In the genomic region with DNA sequence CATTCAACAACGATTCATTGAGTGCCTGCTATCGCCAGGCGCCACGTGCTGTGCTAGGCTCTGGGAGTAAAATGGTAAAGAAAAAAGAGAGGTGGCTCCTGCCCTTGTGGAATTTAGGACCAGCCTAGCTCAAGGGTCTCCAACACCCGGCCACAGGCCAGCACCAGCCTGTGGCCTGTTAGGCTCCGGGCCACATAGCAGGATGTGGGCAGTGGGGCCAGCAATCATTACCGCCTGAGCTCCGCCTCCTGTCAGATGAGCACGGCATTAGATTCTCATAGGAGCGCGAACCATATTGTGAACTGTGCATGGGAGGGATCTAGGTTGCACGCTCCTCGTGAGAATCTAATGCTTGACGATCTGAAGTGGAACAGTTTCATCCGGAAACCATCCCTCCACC, we compare ENCODE assay signal across 13 cellular contexts. TPM values are rescaled to one million over a fixed set of nuclear protein-coding genes. Genes with fewer than 3 reads are reported as not detected.
DNase-seq lines count a peak whose midpoint lies in the region; ATAC-seq, FAIRE-seq and TF ChIP-seq lines count a peak whose summit lies in the region.
"Had no signal": no experiment of that assay in that cellular context is flagged by ENCODE, and none has a peak within 500 bp of the region (broad histone marks: within the 10 kb centered on the region; RNA-seq: fewer than 3 reads in every experiment).

No MANE protein-coding gene starts in this region.

- DNase-seq in CMK (ENCODE audit: low read depth): peak; percentile 65
- DNase-seq in GM12878 (ENCODE audit: low read depth, low spot score): no peak
- DNase-seq in RCC 7860 (ENCODE audit: low spot score): no peak
- DNase-seq: activated gamma-delta T cell, DND-41, occipital lobe, RPMI8226 had no signal

- in situ Hi-C loops in GM12878 (cut with MboI): no loop called here

- intact Hi-C loops in GM12878 (cut with micrococcal nuclease; ENCODE audit: unreplicated experiment): loop anchor here (10.0 kb wide), 1 partner anchor 168 kb away; the partner anchor contains the start of genes FAM221B and TMEM8B

- POLR2A ChIA-PET in GM12878 (lab: Charles Lee): interaction anchor here (1.5 to 10.9 kb wide), 6 partner anchors 8 to 73 kb away, joined by 5 to 163 read pairs (median 18); partner anchors contain the start of genes ARHGEF39, CD72, CREB3 and SIT1

- TF ChIP-seq RAD21 in GM12878 (IDR thresholded peaks at IDR 0.05; ENCODE audit: insufficient read depth, low read depth, low read length): no peak
- no peak for TF ChIP-seq RAD21 in neural cell (conservative IDR thresholded peaks at IDR 0.05)

- no peak overlapping the region for H3K4me3 ChIP-seq in BLaER1 treated with 17β-estradiol and CSF1 and Interleukin-3, amounts not matched to agents 10 nM and 100 nM
- H3K4me3 ChIP-seq in GM12878: no peak overlapping the region
- H3K4me3 ChIP-seq in neural cell (ENCODE audit: low read length): peak overlapping the region; percentile 80

- 76% methylated on average over 15 of the region's 15 CpGs for WGBS in GM12878 (ENCODE audit: insufficient coverage, insufficient replicate concordance, low lambda C conversion rate, missing lambda C conversion rate)

- TF ChIP-seq EP300 in GM12878 (IDR thresholded peaks at IDR 0.05; ENCODE audit: borderline replicate concordance in 1 of 2, control insufficient read depth in 1 of 2, low read depth in 2 of 2, low read length in 2 of 2) (no peak), neural cell (conservative IDR thresholded peaks at IDR 0.05; ENCODE audit: poor library complexity, severe bottlenecking) (no peak)

- ATAC-seq in GM12878: no peak
- ATAC-seq in GM21367 (IDR thresholded peaks at IDR 0.05; ENCODE audit: unreplicated experiment): no peak
- no peak for ATAC-seq in HG03457 (IDR thresholded peaks at IDR 0.05; ENCODE audit: unreplicated experiment)
- ATAC-seq in GM19455 (IDR thresholded peaks at IDR 0.05; ENCODE audit: unreplicated experiment): no peak

- peaks cover 6 to 14% (median 12%) of the 10 kb centered on the region in 11 experiments; a peak in 16 of 22 replicates for H3K36me3 ChIP-seq in BLaER1 treated with 17β-estradiol and CSF1 and Interleukin-3, amounts not matched to agents 10 nM and 100 nM
- H3K36me3 ChIP-seq in GM12878 (ENCODE audit: control insufficient read depth in 2 of 2, insufficient read depth in 2 of 2, low read length in 1 of 2): peaks cover 3 to 6% of the 10 kb centered on the region in 2 experiments; a peak in 2 of 4 replicates
- H3K36me3 ChIP-seq in neural cell (ENCODE audit: insufficient read depth, low read length): peaks cover 8% of the 10 kb centered on the region

- no peak overlapping the region for H3K9ac ChIP-seq in BLaER1 treated with 17β-estradiol and CSF1 and Interleukin-3, amounts not matched to agents 10 nM and 100 nM
- no peak overlapping the region for H3K9ac ChIP-seq in GM12878 (ENCODE audit: control insufficient read depth, insufficient read depth, low read length)
- H3K9ac ChIP-seq in neural cell (ENCODE audit: low read length): peak overlapping the region; percentile 97

- TF ChIP-seq POLR2A in GM12878 (IDR thresholded peaks at IDR 0.05; ENCODE audit: low read depth, low read length): no peak

- SMC1A ChIA-PET in GM12878 (lab: Charles Lee; ENCODE audit: uncharacterized antibody, unreplicated experiment): interaction anchor here (6.7 to 12.5 kb wide), 2 partner anchors 9 to 73 kb away, joined by 114 to 145 read pairs; partner anchors contain the start of genes CREB3, SIT1 and TLN1

- no peak overlapping the region for H2AFZ ChIP-seq in GM12878 (ENCODE audit: control insufficient read depth, low read depth, low read length)
- H2AFZ ChIP-seq in neural cell (ENCODE audit: low read depth, low read length): no peak overlapping the region

- no peaks in the 10 kb centered on the region for H3K9me3 ChIP-seq in BLaER1 treated with 17β-estradiol and CSF1 and Interleukin-3, amounts not matched to agents 10 nM and 100 nM (replicated peaks in 1 of 11)
- no peaks in the 10 kb centered on the region for H3K9me3 ChIP-seq in GM12878 (replicated peaks; ENCODE audit: control insufficient read depth, insufficient read depth, low read length)
- H3K9me3 ChIP-seq in neural cell (ENCODE audit: low read length): no peaks in the 10 kb centered on the region

- RAD21 ChIA-PET in GM12878 (lab: Charles Lee; ENCODE audit: unreplicated experiment): interaction anchor here (1.1 to 4.3 kb wide), 6 partner anchors 8 to 92 kb away, joined by 3 to 60 read pairs (median 6); partner anchors contain the start of genes GBA2, RGP1, TESK1 and TLN1

- peak overlapping the region; percentile 26 to 98 (median 92); a peak in 13 of 22 replicates for H3K4me2 ChIP-seq in BLaER1 treated with 17β-estradiol and CSF1 and Interleukin-3, amounts not matched to agents 10 nM and 100 nM
- H3K4me2 ChIP-seq in GM12878 (ENCODE audit: control insufficient read depth, insufficient read depth) (no peak overlapping the region), neural cell (ENCODE audit: low read length) (no peak overlapping the region)

- TF ChIP-seq CTCF in GM12878 (IDR thresholded peaks at IDR 0.05 in 2 of 3, conservative IDR thresholded peaks at IDR 0.05 in 1 of 3; ENCODE audit: control insufficient read depth in 2 of 3, extremely low read depth in 1 of 3, insufficient read depth in 1 of 3, low read depth in 3 of 3, low read length in 3 of 3) (no peak), neural cell (IDR thresholded peaks at IDR 0.05; ENCODE audit: poor library complexity, severe bottlenecking) (no peak)

- CTCF ChIA-PET in GM12878 (lab: Yijun Ruan, JAX): interaction anchor here (0.6 to 13.5 kb wide), 10 partner anchors 9 to 123 kb away, joined by 3 to 227 read pairs (median 10); partner anchors contain the start of genes ARHGEF39, CREB3, TESK1 and TLN1

- H3F3A ChIP-seq in neural cell (ENCODE audit: insufficient read depth, low read length, poor library complexity, severe bottlenecking): no peaks in the 10 kb centered on the region

- no peaks in the 10 kb centered on the region for H3K27me3 ChIP-seq in BLaER1 treated with 17β-estradiol and CSF1 and Interleukin-3, amounts not matched to agents 10 nM and 100 nM
- H3K27me3 ChIP-seq in GM12878 (replicated peaks in 1 of 2; ENCODE audit: control insufficient read depth in 2 of 2, insufficient read depth in 2 of 2, low read length in 1 of 2): no peaks in the 10 kb centered on the region
- no peaks in the 10 kb centered on the region for H3K27me3 ChIP-seq in neural cell (ENCODE audit: insufficient read depth, low read depth, low read length)

- peaks cover 0 to 8% (median 0%) of the 10 kb centered on the region in 11 experiments; a peak in 2 of 22 replicates for H4K20me1 ChIP-seq in BLaER1 treated with 17β-estradiol and CSF1 and Interleukin-3, amounts not matched to agents 10 nM and 100 nM
- H4K20me1 ChIP-seq in GM12878 (ENCODE audit: control insufficient read depth, insufficient read depth) (no peaks in the 10 kb centered on the region), neural cell (ENCODE audit: insufficient read depth) (no peaks in the 10 kb centered on the region)

- H3K79me2 ChIP-seq in GM12878 (ENCODE audit: control insufficient read depth, insufficient read depth, low read length) (peaks cover 21% of the 10 kb centered on the region), neural cell (replicated peaks; ENCODE audit: insufficient read depth, low read length) (peaks cover 6% of the 10 kb centered on the region)

- FAIRE-seq in GM12878 (lab: Jason Lieb, UNC) (no peak), RCC 7860 (lab: Jason Lieb, UNC) (no peak)
- FAIRE-seq: colon had no signal

- no peaks in the 10 kb centered on the region for H3K9me2 ChIP-seq in neural cell (ENCODE audit: insufficient read depth, low read length)

- H3K4me1 ChIP-seq in BLaER1 treated with 17β-estradiol and CSF1 and Interleukin-3, amounts not matched to agents 10 nM and 100 nM: peaks cover 54 to 70% (median 64%) of the 10 kb centered on the region in 10 experiments
- peaks cover 23% of the 10 kb centered on the region for H3K4me1 ChIP-seq in GM12878 (ENCODE audit: control insufficient read depth, insufficient read depth, low read length)

- BruUV-seq in GM12878 (replicated peaks; lab: Mats Ljungman, UMichigan): no TSS peak

- H3K27ac ChIP-seq in BLaER1 treated with 17β-estradiol and CSF1 and Interleukin-3, amounts not matched to agents 10 nM and 100 nM: no peak overlapping the region
- H3K27ac ChIP-seq in GM12878 (ENCODE audit: control insufficient read depth, insufficient read depth) (no peak overlapping the region), neural cell (ENCODE audit: low read length) (no peak overlapping the region)

RNA-seq across cellular contexts. Expression of gene RMRP, which starts 1.5 kb away (rescaled TPM):
- 15,728 and 37,247 TPM in 2 replicates for total RNA-seq in GM12878 (2013; cell fraction: nucleolus; rRNA removed)
- 34,892 and 42,450 TPM in 2 replicates for total RNA-seq in GM12878 (2014; rRNA removed)
- total RNA-seq in GM12878 (2014; rRNA removed; fragmentation: Illumina TruSeq; extraction: Trizol): 6,746 and 12,076 TPM in 2 replicates
- total RNA-seq in GM12878 (2021): 18,533 and 18,901 TPM in 2 replicates
- not detected for polyA plus RNA-seq in GM12878 (2011; ENCODE audit: low read depth)
- 3.8 and 12.0 TPM in 2 replicates for polyA plus RNA-seq in GM12878 (2011; rRNA removed)
- 152 TPM in 1 of 2 replicates, not detected in the other for polyA plus RNA-seq in GM12878 (2011; cell fraction: cytosol; rRNA removed)
- 4,598 and 4,771 TPM in 2 replicates for polyA plus RNA-seq in GM12878 (2011; cell fraction: nucleus; rRNA removed)
- 62.9 TPM in 1 of 2 replicates, not detected in the other for polyA plus RNA-seq in GM12878 (2012)
- not detected in 2 replicates for polyA plus RNA-seq in GM12878 (2014; fragmentation: Illumina TruSeq; extraction: Trizol)
- polyA plus RNA-seq in GM12878 (2014; fragmentation: Nextera tagmentation; extraction: Ambion mirVana): not detected
- polyA plus RNA-seq in GM12878 (2014; rRNA removed): 760 and 1,065 TPM in 2 replicates
- 10 to 100 TPM in 1 of 2 experiments, not detected in 1; 13.3 TPM for polyA plus RNA-seq in GM12878 (2016; fragmentation: Nextera tagmentation; extraction: Ambion mirVana)
- polyA minus RNA-seq in GM12878 (2011; rRNA and poly(A)+ RNA removed): 9,902 and 51,214 TPM in 2 replicates
- 10,750 and 21,317 TPM in 2 replicates for polyA minus RNA-seq in GM12878 (2011; cell fraction: cytosol; rRNA and poly(A)+ RNA removed)
- polyA minus RNA-seq in GM12878 (2011; cell fraction: nucleus; rRNA and poly(A)+ RNA removed): 140,969 and 152,974 TPM in 2 replicates
- polyA plus RNA-seq in neural cell: 9,508 TPM in 1 of 2 replicates, not detected in the other
- 23,296 and 96,249 TPM in 2 replicates for polyA minus RNA-seq in neural cell

RNA-seq across cellular contexts. Expression of gene CCDC107, which starts 1.8 kb away (rescaled TPM):
- 6.3 and 7.0 TPM in 2 replicates for total RNA-seq in GM12878 (2013; cell fraction: nucleolus; rRNA removed)
- total RNA-seq in GM12878 (2014; rRNA removed): 9.4 and 13.2 TPM in 2 replicates
- 6.2 and 6.3 TPM in 2 replicates for total RNA-seq in GM12878 (2014; rRNA removed; fragmentation: Illumina TruSeq; extraction: Trizol)
- total RNA-seq in GM12878 (2021): 10.6 and 11.8 TPM in 2 replicates
- polyA plus RNA-seq in GM12878 (2011; ENCODE audit: low read depth): 4.9 TPM
- polyA plus RNA-seq in GM12878 (2011; rRNA removed): 8.6 and 10.5 TPM in 2 replicates
- polyA plus RNA-seq in GM12878 (2011; cell fraction: cytosol; rRNA removed): 8.7 and 13.0 TPM in 2 replicates
- 9.3 and 11.8 TPM in 2 replicates for polyA plus RNA-seq in GM12878 (2011; cell fraction: nucleus; rRNA removed)
- polyA plus RNA-seq in GM12878 (2012): 11.4 and 12.6 TPM in 2 replicates
- 5.9 and 6.7 TPM in 2 replicates for polyA plus RNA-seq in GM12878 (2014; fragmentation: Illumina TruSeq; extraction: Trizol)
- under 1 TPM; 0.19 to 0.90 TPM for polyA plus RNA-seq in GM12878 (2014; fragmentation: Nextera tagmentation; extraction: Ambion mirVana)
- 14.3 and 16.0 TPM in 2 replicates for polyA plus RNA-seq in GM12878 (2014; rRNA removed)
- 10 to 100 TPM; 15.6 to 18.3 TPM for polyA plus RNA-seq in GM12878 (2016; fragmentation: Nextera tagmentation; extraction: Ambion mirVana)
- polyA minus RNA-seq in GM12878 (2011; rRNA and poly(A)+ RNA removed): 3.4 and 6.7 TPM in 2 replicates
- 2.3 and 3.1 TPM in 2 replicates for polyA minus RNA-seq in GM12878 (2011; cell fraction: cytosol; rRNA and poly(A)+ RNA removed)
- polyA minus RNA-seq in GM12878 (2011; cell fraction: nucleus; rRNA and poly(A)+ RNA removed): 2.8 and 4.1 TPM in 2 replicates
- polyA plus RNA-seq in neural cell: 41.4 and 44.4 TPM in 2 replicates
- polyA minus RNA-seq in neural cell: 11.8 and 12.4 TPM in 2 replicates

RNA-seq across cellular contexts. Expression of gene SIT1, which starts 5.6 kb away (rescaled TPM):
- total RNA-seq in GM12878 (2013; cell fraction: nucleolus; rRNA removed): 31.5 and 33.0 TPM in 2 replicates
- total RNA-seq in GM12878 (2014; rRNA removed): 115 and 119 TPM in 2 replicates
- total RNA-seq in GM12878 (2014; rRNA removed; fragmentation: Illumina TruSeq; extraction: Trizol): 55.0 and 55.6 TPM in 2 replicates
- total RNA-seq in GM12878 (2021): 83.3 and 84.9 TPM in 2 replicates
- polyA plus RNA-seq in GM12878 (2011; ENCODE audit: low read depth): 38.2 TPM
- 20.1 and 29.1 TPM in 2 replicates for polyA plus RNA-seq in GM12878 (2011; rRNA removed)
- polyA plus RNA-seq in GM12878 (2011; cell fraction: cytosol; rRNA removed): 42.7 and 45.9 TPM in 2 replicates
- polyA plus RNA-seq in GM12878 (2011; cell fraction: nucleus; rRNA removed): 16.1 and 23.4 TPM in 2 replicates
- polyA plus RNA-seq in GM12878 (2012): 88.6 and 91.7 TPM in 2 replicates
- polyA plus RNA-seq in GM12878 (2014; fragmentation: Illumina TruSeq; extraction: Trizol): 26.3 and 44.9 TPM in 2 replicates
- 10 to 100 TPM in 1 of 2 experiments, under 1 TPM in 1; 0.97 to 12.1 TPM for polyA plus RNA-seq in GM12878 (2014; fragmentation: Nextera tagmentation; extraction: Ambion mirVana)
- polyA plus RNA-seq in GM12878 (2014; rRNA removed): 137 and 147 TPM in 2 replicates
- 10 to 100 TPM; 63.8 to 77.8 TPM for polyA plus RNA-seq in GM12878 (2016; fragmentation: Nextera tagmentation; extraction: Ambion mirVana)
- polyA minus RNA-seq in GM12878 (2011; rRNA and poly(A)+ RNA removed): 5.4 and 16.1 TPM in 2 replicates
- polyA minus RNA-seq in GM12878 (2011; cell fraction: cytosol; rRNA and poly(A)+ RNA removed): 3.6 and 8.9 TPM in 2 replicates
- polyA minus RNA-seq in GM12878 (2011; cell fraction: nucleus; rRNA and poly(A)+ RNA removed): 4.1 and 5.0 TPM in 2 replicates
- not detected in 2 replicates for polyA plus RNA-seq in neural cell
- polyA minus RNA-seq in neural cell: not detected in 2 replicates
- total RNA-seq: occipital lobe had no signal

RNA-seq across cellular contexts. Expression of gene ARHGEF39, which starts 8.7 kb away (rescaled TPM):
- total RNA-seq in GM12878 (2013; cell fraction: nucleolus; rRNA removed): 9.9 and 10.8 TPM in 2 replicates
- total RNA-seq in GM12878 (2014; rRNA removed) (6.6 and 7.6 TPM in 2 replicates), GM12878 (2014; rRNA removed; fragmentation: Illumina TruSeq; extraction: Trizol) (8.0 and 8.2 TPM in 2 replicates), GM12878 (2021) (12.4 and 14.1 TPM in 2 replicates)
- 16.4 TPM for polyA plus RNA-seq in GM12878 (2011; ENCODE audit: low read depth)
- polyA plus RNA-seq in GM12878 (2011; rRNA removed) (10.8 and 12.3 TPM in 2 replicates), GM12878 (2014; fragmentation: Illumina TruSeq; extraction: Trizol) (12.4 and 15.2 TPM in 2 replicates), GM12878 (2014; fragmentation: Nextera tagmentation; extraction: Ambion mirVana) (1 to 10 TPM; 2.0 to 5.0 TPM), GM12878 (2014; rRNA removed) (14.8 TPM in 2 replicates), GM12878 (2016; fragmentation: Nextera tagmentation; extraction: Ambion mirVana) (10 to 100 TPM; 25.3 to 28.9 TPM), neural cell (0.51 TPM in 1 of 2 replicates, not detected in the other)
- polyA plus RNA-seq in GM12878 (2011; cell fraction: cytosol; rRNA removed): 13.5 and 13.9 TPM in 2 replicates
- 25.2 and 38.3 TPM in 2 replicates for polyA plus RNA-seq in GM12878 (2011; cell fraction: nucleus; rRNA removed)
- 4.5 and 7.6 TPM in 2 replicates for polyA plus RNA-seq in GM12878 (2012)
- 14.3 and 15.0 TPM in 2 replicates for polyA minus RNA-seq in GM12878 (2011; rRNA and poly(A)+ RNA removed)
- 5.8 and 6.3 TPM in 2 replicates for polyA minus RNA-seq in GM12878 (2011; cell fraction: cytosol; rRNA and poly(A)+ RNA removed)
- 27.9 and 30.0 TPM in 2 replicates for polyA minus RNA-seq in GM12878 (2011; cell fraction: nucleus; rRNA and poly(A)+ RNA removed)
- polyA minus RNA-seq in neural cell: not detected in 2 replicates

RNA-seq across cellular contexts. Expression of gene CA9, which starts 17.4 kb away (rescaled TPM):
- 1.7 and 3.2 TPM in 2 replicates for total RNA-seq in GM12878 (2013; cell fraction: nucleolus; rRNA removed)
- 2.7 and 5.8 TPM in 2 replicates for total RNA-seq in GM12878 (2014; rRNA removed)
- total RNA-seq in GM12878 (2014; rRNA removed; fragmentation: Illumina TruSeq; extraction: Trizol): 0.89 and 1.3 TPM in 2 replicates
- 4.0 TPM in 2 replicates for total RNA-seq in GM12878 (2021)
- 3.7 TPM for polyA plus RNA-seq in GM12878 (2011; ENCODE audit: low read depth)
- polyA plus RNA-seq in GM12878 (2011; rRNA removed): 4.7 and 6.6 TPM in 2 replicates
- polyA plus RNA-seq in GM12878 (2011; cell fraction: cytosol; rRNA removed): 4.1 and 7.5 TPM in 2 replicates
- polyA plus RNA-seq in GM12878 (2011; cell fraction: nucleus; rRNA removed): 2.9 and 8.5 TPM in 2 replicates
- polyA plus RNA-seq in GM12878 (2012): 3.2 and 5.9 TPM in 2 replicates
- polyA plus RNA-seq in GM12878 (2014; fragmentation: Illumina TruSeq; extraction: Trizol): 0.68 and 1.2 TPM in 2 replicates
- 1 to 10 TPM in 1 of 2 experiments, under 1 TPM in 1; 0.79 to 1.2 TPM for polyA plus RNA-seq in GM12878 (2014; fragmentation: Nextera tagmentation; extraction: Ambion mirVana)
- polyA plus RNA-seq in GM12878 (2014; rRNA removed): 1.2 and 2.6 TPM in 2 replicates
- polyA plus RNA-seq in GM12878 (2016; fragmentation: Nextera tagmentation; extraction: Ambion mirVana): under 1 TPM; 0.53 to 0.74 TPM
- 1.8 and 3.1 TPM in 2 replicates for polyA minus RNA-seq in GM12878 (2011; rRNA and poly(A)+ RNA removed)
- 3.3 and 4.8 TPM in 2 replicates for polyA minus RNA-seq in GM12878 (2011; cell fraction: cytosol; rRNA and poly(A)+ RNA removed)
- polyA minus RNA-seq in GM12878 (2011; cell fraction: nucleus; rRNA and poly(A)+ RNA removed): 0.48 and 0.60 TPM in 2 replicates
- not detected in 2 replicates for polyA plus RNA-seq in neural cell
- not detected in 2 replicates for polyA minus RNA-seq in neural cell

Comparison
In these comparisons a context has a peak if more than half of its experiments do, and no peak if none do; other contexts are left out.
1. H3K4me2 ChIP-seq: peak in BLaER1 treated with 17β-estradiol and CSF1 and Interleukin-3, amounts not matched to agents 10 nM and 100 nM (11 of 11); none in GM12878 (single experiment) and neural cell (single experiment).